In genomic region chr5:125484272-125485002, GRCh38 we compare ENCODE assay signal across 8 cellular contexts.
DNase-seq lines count a peak whose midpoint lies in the region; ATAC-seq and TF ChIP-seq lines count a peak whose summit lies in the region.

No MANE protein-coding gene starts in this region.

- no peak overlapping the region for H3K4me3 Mint-ChIP-seq in WTC11
- no peak overlapping the region for H3K4me3 Mint-ChIP-seq in activated CD4-positive, alpha-beta T cell treated with anti-CD3 and anti-CD28 coated beads, Interleukin-2, amount 10 ng/mL, durations not matched to agents 7 days and 5 days

- DNase-seq in ACHN (peak; percentile 78), NCI-H1092 (lab: John Stamatoyannopoulos, UW) (peak; percentile 75), WTC11 (ENCODE audit: low spot score) (no peak), left cardiac atrium (peak; percentile 61), renal cortical epithelial cell (ENCODE audit: low read depth) (peak; percentile 95), T-helper 1 cell (no peak), NOMO-1 treated with dmso at 0.1 percent for 144 hours (lab: John Stamatoyannopoulos, UW; ENCODE audit: unreplicated experiment) (no peak)
- no peak for DNase-seq in activated CD4-positive, alpha-beta T cell treated with anti-CD3 and anti-CD28 coated beads, Interleukin-2, amount 10 ng/mL, durations not matched to agents 7 days and 5 days

- CTCF ChIA-PET in WTC11 (lab: Charles Lee) = no interaction called here
- CTCF ChIA-PET in activated CD4-positive, alpha-beta T cell treated with anti-CD3 and anti-CD28 coated beads, Interleukin-2, amount 10 ng/mL, durations not matched to agents 7 days and 5 days (lab: Charles Lee) = no interaction called here

- no peak for ATAC-seq in WTC11
- ATAC-seq in left cardiac atrium = peak; percentile 87 to 92

- POLR2A ChIA-PET in WTC11 (lab: Charles Lee) = no interaction called here
- POLR2A ChIA-PET in activated CD4-positive, alpha-beta T cell treated with anti-CD3 and anti-CD28 coated beads, Interleukin-2, amount 10 ng/mL, durations not matched to agents 7 days and 5 days (lab: Charles Lee) = no interaction called here

- intact Hi-C loops in left cardiac atrium (cut with DNase I) = no loop called here

- no peak for TF ChIP-seq CTCF in WTC11 (IDR thresholded peaks at IDR 0.05)

- H3K27me3 Mint-ChIP-seq in WTC11 (ENCODE audit: low read depth) = no peaks in the 10 kb centered on the region
- H3K27me3 Mint-ChIP-seq in activated CD4-positive, alpha-beta T cell treated with anti-CD3 and anti-CD28 coated beads, Interleukin-2, amount 10 ng/mL, durations not matched to agents 7 days and 5 days = no peaks in the 10 kb centered on the region

- H3K4me1 Mint-ChIP-seq in WTC11 = peaks cover 34% of the 10 kb centered on the region
- H3K4me1 Mint-ChIP-seq in activated CD4-positive, alpha-beta T cell treated with anti-CD3 and anti-CD28 coated beads, Interleukin-2, amount 10 ng/mL, durations not matched to agents 7 days and 5 days = no peaks in the 10 kb centered on the region

- in situ Hi-C loops in ACHN (cut with HindIII; ENCODE audit: low pct_ligation_motif_present, low pct_unique_long_range_greater_than_20kb, low sequenced_read_pairs) = no loop called here

- peaks cover 6% of the 10 kb centered on the region for H3K36me3 Mint-ChIP-seq in WTC11
- no peaks in the 10 kb centered on the region for H3K36me3 Mint-ChIP-seq in activated CD4-positive, alpha-beta T cell treated with anti-CD3 and anti-CD28 coated beads, Interleukin-2, amount 10 ng/mL, durations not matched to agents 7 days and 5 days (ENCODE audit: low read depth)

- H3K27ac Mint-ChIP-seq in WTC11 = peak overlapping the region; percentile 10; the same call in 1 of the 2 replicates
- no peak overlapping the region for H3K27ac Mint-ChIP-seq in activated CD4-positive, alpha-beta T cell treated with anti-CD3 and anti-CD28 coated beads, Interleukin-2, amount 10 ng/mL, durations not matched to agents 7 days and 5 days

- H3K9me3 Mint-ChIP-seq in WTC11 = peaks cover 9% of the 10 kb centered on the region
- H3K9me3 Mint-ChIP-seq in activated CD4-positive, alpha-beta T cell treated with anti-CD3 and anti-CD28 coated beads, Interleukin-2, amount 10 ng/mL, durations not matched to agents 7 days and 5 days = peaks cover 11% of the 10 kb centered on the region

TF ChIP-seq in WTC11, 78 proteins besides CTCF, POLR2A, EP300 and RAD21 (continues in another document):
- no peak for TF ChIP-seq ZNF532 (CRISPR knock-in tag; IDR thresholded peaks at IDR 0.05; ENCODE audit: borderline replicate concordance)
- TF ChIP-seq IRF2 (CRISPR knock-in tag; IDR thresholded peaks at IDR 0.05; ENCODE audit: borderline replicate concordance, low read depth) = no peak
- TF ChIP-seq RORB (CRISPR knock-in tag; IDR thresholded peaks at IDR 0.05) = no peak
- no peak for TF ChIP-seq ZNF396 (CRISPR knock-in tag; IDR thresholded peaks at IDR 0.05; ENCODE audit: borderline replicate concordance)
- TF ChIP-seq ZBTB21 (CRISPR knock-in tag; IDR thresholded peaks at IDR 0.05; ENCODE audit: borderline replicate concordance) = no peak
- TF ChIP-seq PREB (CRISPR knock-in tag; IDR thresholded peaks at IDR 0.05; ENCODE audit: borderline replicate concordance) = no peak
- no peak for TF ChIP-seq ZNF425 (CRISPR knock-in tag; conservative IDR thresholded peaks at IDR 0.05)
- TF ChIP-seq ZBTB43 (CRISPR knock-in tag; IDR thresholded peaks at IDR 0.05) = no peak
- no peak for TF ChIP-seq NFE2L1 (CRISPR knock-in tag; IDR thresholded peaks at IDR 0.05)
- TF ChIP-seq FOXP4 (CRISPR knock-in tag; IDR thresholded peaks at IDR 0.05) = no peak
- TF ChIP-seq ZNF416 (CRISPR knock-in tag; IDR thresholded peaks at IDR 0.05) = no peak
- no peak for TF ChIP-seq CDX4 (CRISPR knock-in tag; IDR thresholded peaks at IDR 0.05; ENCODE audit: borderline replicate concordance)
- no peak for TF ChIP-seq HMGA2 (CRISPR knock-in tag; IDR thresholded peaks at IDR 0.05)

Comparison
In these comparisons a context has a peak if more than half of its experiments do, and no peak if none do; other contexts are left out.
1. DNase-seq: peak in ACHN (single experiment), NCI-H1092 (single experiment), left cardiac atrium (single experiment) and renal cortical epithelial cell (single experiment); none in WTC11 (single experiment), activated CD4-positive, alpha-beta T cell treated with anti-CD3 and anti-CD28 coated beads, Interleukin-2, amount 10 ng/mL, durations not matched to agents 7 days and 5 days (single experiment), T-helper 1 cell (0 of 5) and NOMO-1 treated with dmso at 0.1 percent for 144 hours (single experiment).